Comparison of ENCODE assay signal across 21 cellular contexts in genomic region chr5:111495159-111495558, GRCh38. TPM values are rescaled to one million over a fixed set of nuclear protein-coding genes. Genes with fewer than 3 reads are reported as not detected.
DNase-seq lines count a peak whose midpoint lies in the region; ATAC-seq, FAIRE-seq and TF ChIP-seq lines count a peak whose summit lies in the region.
"Had no signal": no experiment of that assay in that cellular context is flagged by ENCODE, and none has a peak within 500 bp of the region (broad histone marks: within the 10 kb centered on the region; RNA-seq: fewer than 3 reads in every experiment).

No MANE protein-coding gene starts in this region.

- no peak overlapping the region for H3K4me2 ChIP-seq in astrocyte (ENCODE audit: low read length)
- H3K4me2 ChIP-seq: GM23338 had no signal

- no peaks in the 10 kb centered on the region for H3K27me3 Mint-ChIP-seq in activated CD8-positive, alpha-beta memory T cell treated with anti-CD3 and anti-CD28 coated beads, Interleukin-2, amount 10 ng/mL, durations not matched to agents 7 days and 5 days
- no peaks in the 10 kb centered on the region for H3K27me3 Mint-ChIP-seq in astrocyte (ENCODE audit: low read depth, unreplicated experiment)
- no peaks in the 10 kb centered on the region for H3K27me3 Mint-ChIP-seq in naive thymus-derived CD4-positive, alpha-beta T cell
- H3K27me3 Mint-ChIP-seq: CD8-positive, alpha-beta memory T cell; stimulated activated naive CD8-positive, alpha-beta T cell treated with anti-CD3 and anti-CD28 coated beads, Interleukin-15, Interleukin-2, amounts not matched to agents 100 ng/mL and 50 ng/mL, for 24 hours had no signal

- no peak overlapping the region for H3K9ac ChIP-seq in astrocyte (ENCODE audit: low read length)

- H3K27me3 ChIP-seq in astrocyte (ENCODE audit: insufficient read depth, low read length): no peaks in the 10 kb centered on the region
- no peaks in the 10 kb centered on the region for H3K27me3 ChIP-seq in naive thymus-derived CD4-positive, alpha-beta T cell (ENCODE audit: control insufficient read depth in 2 of 2, insufficient read depth in 2 of 2, low read length in 2 of 2)
- no peaks in the 10 kb centered on the region for H3K27me3 ChIP-seq in lower lobe of right lung (ENCODE audit: low read depth)
- H3K27me3 ChIP-seq: gastrocnemius medialis had no signal

- intact Hi-C loops in naive thymus-derived CD4-positive, alpha-beta T cell (cut with micrococcal nuclease): no loop called here
- intact Hi-C loops in lower lobe of right lung (cut with DNase I): no loop called here

- POLR2A ChIA-PET in naive thymus-derived CD4-positive, alpha-beta T cell (lab: Charles Lee): interaction anchor here (0.6 kb wide), 1 partner anchor 213 kb away, joined by 3 read pairs; no protein-coding TSS in a partner anchor

- peak overlapping the region; percentile 36 for H3K27ac Mint-ChIP-seq in activated CD8-positive, alpha-beta memory T cell treated with anti-CD3 and anti-CD28 coated beads, Interleukin-2, amount 10 ng/mL, durations not matched to agents 7 days and 5 days
- peak overlapping the region; percentile 95 for H3K27ac Mint-ChIP-seq in astrocyte (ENCODE audit: unreplicated experiment)
- H3K27ac Mint-ChIP-seq in naive thymus-derived CD4-positive, alpha-beta T cell: peak overlapping the region in 6 of 9 donors; percentile 9 to 77 (median 46)

- no peak for TF ChIP-seq CTCF in astrocyte (IDR thresholded peaks at IDR 0.05; ENCODE audit: insufficient read depth, low read depth, low read length)
- no peak for TF ChIP-seq CTCF in lower lobe of right lung (IDR thresholded peaks at IDR 0.05)

- peaks cover 57% of the 10 kb centered on the region for H3K36me3 Mint-ChIP-seq in activated CD8-positive, alpha-beta memory T cell treated with anti-CD3 and anti-CD28 coated beads, Interleukin-2, amount 10 ng/mL, durations not matched to agents 7 days and 5 days
- H3K36me3 Mint-ChIP-seq in astrocyte (ENCODE audit: low read depth, unreplicated experiment): peaks cover 5% of the 10 kb centered on the region
- H3K36me3 Mint-ChIP-seq in naive thymus-derived CD4-positive, alpha-beta T cell: peaks cover 7 to 40% (median 13%) of the 10 kb centered on the region in 5 donors

- no peaks in the 10 kb centered on the region for H3K9me3 ChIP-seq in astrocyte (ENCODE audit: insufficient read depth, low read depth, low read length)
- no peaks in the 10 kb centered on the region for H3K9me3 ChIP-seq in naive thymus-derived CD4-positive, alpha-beta T cell (ENCODE audit: control insufficient read depth in 2 of 3, low read length in 3 of 3)
- no peaks in the 10 kb centered on the region for H3K9me3 ChIP-seq in lower lobe of right lung
- H3K9me3 ChIP-seq: gastrocnemius medialis, psoas muscle had no signal

- H3K36me3 ChIP-seq in astrocyte (ENCODE audit: insufficient read depth, low read length) (peaks cover 38% of the 10 kb centered on the region), lower lobe of right lung (peaks cover 29% of the 10 kb centered on the region)
- H3K36me3 ChIP-seq in naive thymus-derived CD4-positive, alpha-beta T cell (ENCODE audit: control insufficient read depth in 2 of 3, insufficient read depth in 3 of 3, low read length in 3 of 3): peaks cover 0 to 12% (median 0%) of the 10 kb centered on the region in 3 experiments
- H3K36me3 ChIP-seq: gastrocnemius medialis had no signal

- H3K4me1 Mint-ChIP-seq in activated CD8-positive, alpha-beta memory T cell treated with anti-CD3 and anti-CD28 coated beads, Interleukin-2, amount 10 ng/mL, durations not matched to agents 7 days and 5 days: peaks cover 20% of the 10 kb centered on the region
- peaks cover 5% of the 10 kb centered on the region for H3K4me1 Mint-ChIP-seq in astrocyte (ENCODE audit: low read depth, unreplicated experiment)
- peaks cover 0 to 45% (median 8%) of the 10 kb centered on the region in 7 donors for H3K4me1 Mint-ChIP-seq in naive thymus-derived CD4-positive, alpha-beta T cell

- no peaks in the 10 kb centered on the region for H4K20me1 ChIP-seq in astrocyte (ENCODE audit: insufficient read depth, low read length)

- FAIRE-seq in astrocyte (lab: Jason Lieb, UNC): no peak

- H3K4me1 ChIP-seq in astrocyte (ENCODE audit: insufficient read depth, low read length): no peaks in the 10 kb centered on the region
- no peaks in the 10 kb centered on the region for H3K4me1 ChIP-seq in naive thymus-derived CD4-positive, alpha-beta T cell (ENCODE audit: control insufficient read depth in 2 of 2, insufficient read depth in 2 of 2, low read length in 2 of 2)
- H3K4me1 ChIP-seq in lower lobe of right lung: peaks cover 6% of the 10 kb centered on the region
- H3K4me1 ChIP-seq: gastrocnemius medialis, psoas muscle had no signal

- H3K4me3 ChIP-seq in astrocyte (ENCODE audit: insufficient read depth, low read depth, low read length): no peak overlapping the region
- H3K4me3 ChIP-seq in naive thymus-derived CD4-positive, alpha-beta T cell (ENCODE audit: low read length): no peak overlapping the region
- no peak overlapping the region for H3K4me3 ChIP-seq in lower lobe of right lung
- H3K4me3 ChIP-seq: coronary artery, gastrocnemius medialis, GM23338, psoas muscle, SK-N-MC had no signal

- no peaks in the 10 kb centered on the region for H3K79me2 ChIP-seq in astrocyte (ENCODE audit: insufficient read depth, low read length)

- no peak overlapping the region for H2AFZ ChIP-seq in astrocyte (ENCODE audit: low read depth, low read length)
- H2AFZ ChIP-seq: GM23338 had no signal

- no peak overlapping the region for H3K4me3 Mint-ChIP-seq in activated CD8-positive, alpha-beta memory T cell treated with anti-CD3 and anti-CD28 coated beads, Interleukin-2, amount 10 ng/mL, durations not matched to agents 7 days and 5 days
- H3K4me3 Mint-ChIP-seq in astrocyte (ENCODE audit: unreplicated experiment): no peak overlapping the region
- H3K4me3 Mint-ChIP-seq in naive thymus-derived CD4-positive, alpha-beta T cell: no peak overlapping the region
- H3K4me3 Mint-ChIP-seq: activated T-helper 1 cell treated with anti-CD3 and anti-CD28 coated beads, Interleukin-12 subunit alpha, Interleukin-12 subunit beta, Interleukin-2, Interleukin-4 antibody, amounts not matched to agents 30 ng/mL and 10 ng/mL and 1 ng/mL, durations not matched to agents 14 hours and 24 hours and 36 hours; CD8-positive, alpha-beta memory T cell; GM23338; nephron progenitor cell; stimulated activated naive CD8-positive, alpha-beta T cell treated with anti-CD3 and anti-CD28 coated beads, Interleukin-15, Interleukin-2, amounts not matched to agents 100 ng/mL and 50 ng/mL, for 24 hours had no signal

- ATAC-seq in activated CD8-positive, alpha-beta memory T cell treated with anti-CD3 and anti-CD28 coated beads, Interleukin-2, amount 10 ng/mL, durations not matched to agents 7 days and 5 days: no peak
- ATAC-seq in HG02610 (IDR thresholded peaks at IDR 0.05; ENCODE audit: unreplicated experiment) (peak; percentile 9), lower lobe of right lung (no peak)
- ATAC-seq in naive thymus-derived CD4-positive, alpha-beta T cell: no peak
- ATAC-seq: gastrocnemius medialis, GM23338, PC-3, psoas muscle had no signal

- no peak overlapping the region for H3K27ac ChIP-seq in astrocyte (ENCODE audit: low read depth, low read length)
- H3K27ac ChIP-seq in naive thymus-derived CD4-positive, alpha-beta T cell (ENCODE audit: low read depth, low read length): no peak overlapping the region
- H3K27ac ChIP-seq in lower lobe of right lung: no peak overlapping the region
- H3K27ac ChIP-seq: coronary artery, gastrocnemius medialis, psoas muscle, SK-N-MC had no signal

- CTCF ChIA-PET in activated CD8-positive, alpha-beta memory T cell treated with anti-CD3 and anti-CD28 coated beads, Interleukin-2, amount 10 ng/mL, durations not matched to agents 7 days and 5 days (lab: Charles Lee): no interaction called here
- CTCF ChIA-PET in naive thymus-derived CD4-positive, alpha-beta T cell (lab: Charles Lee): no interaction called here

- no peaks in the 10 kb centered on the region for H3K9me3 Mint-ChIP-seq in activated CD8-positive, alpha-beta memory T cell treated with anti-CD3 and anti-CD28 coated beads, Interleukin-2, amount 10 ng/mL, durations not matched to agents 7 days and 5 days (ENCODE audit: low read depth)
- H3K9me3 Mint-ChIP-seq in astrocyte (ENCODE audit: unreplicated experiment): no peaks in the 10 kb centered on the region
- peaks cover 0 to 3% (median 0%) of the 10 kb centered on the region in 11 donors for H3K9me3 Mint-ChIP-seq in naive thymus-derived CD4-positive, alpha-beta T cell
- H3K9me3 Mint-ChIP-seq: activated T-helper 1 cell treated with anti-CD3 and anti-CD28 coated beads, Interleukin-12 subunit alpha, Interleukin-12 subunit beta, Interleukin-2, Interleukin-4 antibody, amounts not matched to agents 30 ng/mL and 10 ng/mL and 1 ng/mL, durations not matched to agents 14 hours and 24 hours and 36 hours; CD8-positive, alpha-beta memory T cell; GM23338; nephron progenitor cell; stimulated activated naive CD8-positive, alpha-beta T cell treated with anti-CD3 and anti-CD28 coated beads, Interleukin-15, Interleukin-2, amounts not matched to agents 100 ng/mL and 50 ng/mL, for 24 hours had no signal

- DNase-seq in activated CD8-positive, alpha-beta memory T cell treated with anti-CD3 and anti-CD28 coated beads, Interleukin-2, amount 10 ng/mL, durations not matched to agents 7 days and 5 days: no peak
- DNase-seq in activated CD8-positive, alpha-beta memory T cell treated with anti-CD3 and anti-CD28 coated beads, Interleukin-2, amount 50 U/mL, for 4 hours: no peak
- DNase-seq in astrocyte (ENCODE audit: low read depth) (no peak), NCI-H2196 treated with DMSO at 0.1 percent for 48 hours (lab: John Stamatoyannopoulos, UW; ENCODE audit: unreplicated experiment) (no peak), lower lobe of right lung (no peak), HPDE6-E6E7 (ENCODE audit: extremely low spot score) (no peak)
- DNase-seq in naive thymus-derived CD4-positive, alpha-beta T cell: no peak
- DNase-seq: aorta; CD8-positive, alpha-beta memory T cell; gastrocnemius medialis; Kasumi-1; NCI-H446; nephron progenitor cell; PC-3; psoas muscle had no signal

RNA-seq across cellular contexts. Expression of gene STARD4, which starts 17.2 kb away (rescaled TPM):
- total RNA-seq in activated CD8-positive, alpha-beta memory T cell treated with anti-CD3 and anti-CD28 coated beads, Interleukin-2, amount 10 ng/mL, durations not matched to agents 7 days and 5 days: 10 to 100 TPM; 58.3 to 77.7 TPM
- total RNA-seq in astrocyte (68.5 and 84.9 TPM in 2 replicates), lower lobe of right lung (40.2 TPM)
- 10 to 100 TPM; 11.1 to 70.8 (median 17.1) TPM for total RNA-seq in naive thymus-derived CD4-positive, alpha-beta T cell
- polyA plus RNA-seq in naive thymus-derived CD4-positive, alpha-beta T cell: 1 to 10 TPM; 3.7 to 6.5 TPM

Comparison
In these comparisons a context has a peak if more than half of its experiments do, and no peak if none do; other contexts are left out.
1. H3K27ac Mint-ChIP-seq: peak in every context shown above with its lines; median percentile 95 in astrocyte; 46 in naive thymus-derived CD4-positive, alpha-beta T cell; 36 in activated CD8-positive, alpha-beta memory T cell treated with anti-CD3 and anti-CD28 coated beads, Interleukin-2, amount 10 ng/mL, durations not matched to agents 7 days and 5 days.